ENCODE assay signal across 31 cellular contexts in the genomic region with DNA sequence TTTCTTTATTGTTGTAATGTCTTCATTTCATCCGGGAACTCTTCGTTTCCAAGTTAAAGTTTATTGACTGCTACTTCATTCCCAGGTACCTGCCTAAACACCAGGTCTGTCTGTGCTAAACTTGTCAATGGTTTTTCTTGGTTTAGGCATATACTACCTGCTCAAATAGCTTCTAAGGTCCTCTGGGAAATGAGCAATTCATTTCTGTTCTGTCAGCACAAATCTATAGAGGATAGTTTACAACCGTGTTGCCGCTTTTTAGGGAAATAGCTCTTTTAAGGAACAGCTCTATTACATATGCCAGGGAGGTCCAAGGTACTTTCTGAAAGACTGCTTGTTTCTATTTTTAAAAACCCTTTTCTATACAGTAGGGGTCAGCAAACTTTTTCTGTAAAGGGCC.
"Had no signal": no experiment of that assay in that cellular context is flagged by ENCODE, and none has a peak within 500 bp of the region (broad histone marks: within the 10 kb centered on the region; RNA-seq: fewer than 3 reads in every experiment).

No MANE protein-coding gene starts in this region.

- H3K4me3 Mint-ChIP-seq: activated B cell treated with CpG ODN at 0.5 μM for 24 hours; activated CD8-positive, alpha-beta T cell treated with anti-CD3 and anti-CD28 coated beads for 36 hours; activated naive CD4-positive, alpha-beta T cell treated with anti-CD3 and anti-CD28 coated beads for 36 hours; activated naive CD4-positive, alpha-beta T cell treated with anti-CD3 and anti-CD28 coated beads, Interleukin-2, amount 50 U/mL, for 24 hours; activated naive CD8-positive, alpha-beta T cell treated with anti-CD3 and anti-CD28 coated beads for 36 hours; activated naive CD8-positive, alpha-beta T cell treated with anti-CD3 and anti-CD28 coated beads, Interleukin-2, amount 50 U/mL, for 24 hours; activated T-cell treated with anti-CD3 and anti-CD28 coated beads, Interleukin-2, amount 50 U/mL, for 4 hours; activated T-helper 17 cell treated with anti-CD3 and anti-CD28 coated beads, Interleukin-2, amount 50 U/mL, for 72 hours; endodermal cell; T-helper 17 cell; T-helper 2 cell treated with Interferon-gamma antibody and Interleukin-4, amounts not matched to agents 5 μg/mL and 100 μg/mL, for 36 hours had no signal

- ATAC-seq: activated CD4-positive, CD25-positive, alpha-beta regulatory T cell treated with anti-CD3 and anti-CD28 coated beads, Interleukin-2, amount 50 U/mL, for 24 hours; activated CD8-positive, alpha-beta T cell treated with anti-CD3 and anti-CD28 coated beads for 36 hours; activated naive CD8-positive, alpha-beta T cell treated with anti-CD3 and anti-CD28 coated beads, Interleukin-2, amount 50 U/mL, for 24 hours; activated T-cell treated with anti-CD3 and anti-CD28 coated beads, Interleukin-2, amount 50 U/mL, for 4 hours; activated T-helper 17 cell treated with anti-CD3 and anti-CD28 coated beads, Interleukin-2, amount 50 U/mL, for 72 hours; body of pancreas; esophagus mucosa; foreskin keratinocyte; gastrocnemius medialis; heart left ventricle; T-helper 17 cell had no signal

- H3K36me3 ChIP-seq: adrenal gland, colonic mucosa, gastrocnemius medialis, heart left ventricle, WERI-Rb-1 had no signal

- H3K27me3 Mint-ChIP-seq: activated B cell treated with CpG ODN at 0.5 μM for 24 hours; activated CD8-positive, alpha-beta T cell treated with anti-CD3 and anti-CD28 coated beads for 36 hours; activated naive CD4-positive, alpha-beta T cell treated with anti-CD3 and anti-CD28 coated beads, Interleukin-2, amount 50 U/mL, for 24 hours; activated naive CD8-positive, alpha-beta T cell treated with anti-CD3 and anti-CD28 coated beads, Interleukin-2, amount 50 U/mL, for 24 hours had no signal

- H3K4me1 Mint-ChIP-seq: activated B cell treated with CpG ODN at 0.5 μM for 24 hours; activated naive CD4-positive, alpha-beta T cell treated with anti-CD3 and anti-CD28 coated beads, Interleukin-2, amount 50 U/mL, for 24 hours; activated naive CD8-positive, alpha-beta T cell treated with anti-CD3 and anti-CD28 coated beads for 36 hours; activated naive CD8-positive, alpha-beta T cell treated with anti-CD3 and anti-CD28 coated beads, Interleukin-2, amount 50 U/mL, for 24 hours; activated T-helper 17 cell treated with anti-CD3 and anti-CD28 coated beads, Interleukin-2, amount 50 U/mL, for 72 hours; endodermal cell; T-helper 17 cell had no signal

- H3K27me3 ChIP-seq: adrenal gland, body of pancreas, colonic mucosa, foreskin keratinocyte, gastrocnemius medialis, heart left ventricle had no signal

- H3K36me3 Mint-ChIP-seq: activated naive CD4-positive, alpha-beta T cell treated with anti-CD3 and anti-CD28 coated beads, Interleukin-2, amount 50 U/mL, for 24 hours; activated naive CD8-positive, alpha-beta T cell treated with anti-CD3 and anti-CD28 coated beads for 36 hours had no signal

- H3K9me3 Mint-ChIP-seq: activated B cell treated with CpG ODN at 0.5 μM for 24 hours; activated CD8-positive, alpha-beta T cell treated with anti-CD3 and anti-CD28 coated beads for 36 hours; activated naive CD4-positive, alpha-beta T cell treated with anti-CD3 and anti-CD28 coated beads for 36 hours; activated naive CD4-positive, alpha-beta T cell treated with anti-CD3 and anti-CD28 coated beads, Interleukin-2, amount 50 U/mL, for 24 hours; activated naive CD8-positive, alpha-beta T cell treated with anti-CD3 and anti-CD28 coated beads for 36 hours; activated naive CD8-positive, alpha-beta T cell treated with anti-CD3 and anti-CD28 coated beads, Interleukin-2, amount 50 U/mL, for 24 hours; activated T-cell treated with anti-CD3 and anti-CD28 coated beads, Interleukin-2, amount 50 U/mL, for 4 hours; activated T-helper 17 cell treated with anti-CD3 and anti-CD28 coated beads, Interleukin-2, amount 50 U/mL, for 72 hours; endodermal cell; T-helper 2 cell treated with Interferon-gamma antibody and Interleukin-4, amounts not matched to agents 5 μg/mL and 100 μg/mL, for 36 hours had no signal

- DNase-seq: activated B cell treated with CpG ODN at 0.5 μM for 24 hours; activated CD4-positive, alpha-beta T cell treated with anti-CD3 and anti-CD28 coated beads for 48 hours; activated CD4-positive, alpha-beta T cell treated with anti-CD3 and anti-CD28 coated beads, Interleukin-2, amount 50 U/mL, for 1 hour; activated CD4-positive, alpha-beta T cell treated with anti-CD3 and anti-CD28 coated beads, Interleukin-2, amount 50 U/mL, for 48 hours; activated CD8-positive, alpha-beta memory T cell treated with anti-CD3 and anti-CD28 coated beads for 24 hours; activated CD8-positive, alpha-beta T cell treated with anti-CD3 and anti-CD28 coated beads for 36 hours; activated effector memory CD4-positive, alpha-beta T cell treated with Interleukin-2 at 50 U/mL for 16 hours; activated naive CD4-positive, alpha-beta T cell treated with anti-CD3 and anti-CD28 coated beads for 36 hours; activated naive CD8-positive, alpha-beta T cell treated with anti-CD3 and anti-CD28 coated beads for 36 hours; activated naive CD8-positive, alpha-beta T cell treated with anti-CD3 and anti-CD28 coated beads, Interleukin-2, amount 50 U/mL, for 24 hours; activated T-cell treated with anti-CD3 and anti-CD28 coated beads, Interleukin-2, amount 50 U/mL, for 4 hours; adrenal gland; amygdala; aorta; body of pancreas; caudate nucleus; colonic mucosa; effector memory CD4-positive, alpha-beta T cell; endodermal cell; foreskin keratinocyte; gastrocnemius medialis; glutamatergic neuron; heart left ventricle; T-helper 17 cell; T1000; WERI-Rb-1 had no signal

- H3K27ac Mint-ChIP-seq: activated B cell treated with CpG ODN at 0.5 μM for 24 hours; activated CD8-positive, alpha-beta T cell treated with anti-CD3 and anti-CD28 coated beads for 36 hours; activated naive CD4-positive, alpha-beta T cell treated with anti-CD3 and anti-CD28 coated beads for 36 hours; activated naive CD4-positive, alpha-beta T cell treated with anti-CD3 and anti-CD28 coated beads, Interleukin-2, amount 50 U/mL, for 24 hours; activated naive CD8-positive, alpha-beta T cell treated with anti-CD3 and anti-CD28 coated beads for 36 hours; activated naive CD8-positive, alpha-beta T cell treated with anti-CD3 and anti-CD28 coated beads, Interleukin-2, amount 50 U/mL, for 24 hours; activated T-helper 17 cell treated with anti-CD3 and anti-CD28 coated beads, Interleukin-2, amount 50 U/mL, for 72 hours; endodermal cell; T-helper 17 cell; T-helper 2 cell treated with Interferon-gamma antibody and Interleukin-4, amounts not matched to agents 5 μg/mL and 100 μg/mL, for 36 hours had no signal

- H3K9me3 ChIP-seq: adrenal gland, body of pancreas, colonic mucosa, gastrocnemius medialis had no signal

- H3K4me3 ChIP-seq: adrenal gland, body of pancreas, colonic mucosa, gastrocnemius medialis, heart left ventricle had no signal

- H3K27ac ChIP-seq: adrenal gland, body of pancreas, colonic mucosa, foreskin keratinocyte, gastrocnemius medialis, heart left ventricle, WERI-Rb-1 had no signal

- H3K4me1 ChIP-seq: adrenal gland, body of pancreas, colonic mucosa, foreskin keratinocyte, gastrocnemius medialis, heart left ventricle had no signal
